Comparison of ENCODE assay signal across 17 cellular contexts in the genomic region with DNA sequence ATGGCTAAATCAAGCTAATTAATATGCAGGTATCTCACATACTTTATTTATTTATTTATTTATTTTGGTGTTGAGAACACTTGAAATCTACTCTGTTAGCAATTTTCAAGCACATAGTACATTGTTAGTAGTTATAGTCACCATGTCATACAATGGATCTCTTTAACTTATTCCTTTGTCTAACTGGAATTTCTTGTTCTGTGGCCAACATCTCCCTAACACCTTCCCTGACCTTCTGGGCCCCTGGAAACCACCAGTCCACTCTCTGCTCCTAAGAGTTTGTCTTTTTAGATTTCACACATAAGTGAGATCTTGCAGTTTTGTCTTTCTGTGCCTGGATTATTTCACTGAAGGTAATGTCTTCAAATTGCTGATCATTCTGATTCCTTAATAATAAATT.
"Had no signal": no experiment of that assay in that cellular context is flagged by ENCODE, and none has a peak within 500 bp of the region (broad histone marks: within the 10 kb centered on the region; RNA-seq: fewer than 3 reads in every experiment).

No MANE protein-coding gene starts in this region.

- H3K36me3 ChIP-seq: ascending aorta, esophagus muscularis mucosa, tibial artery, uterus had no signal

- H3K9me3 ChIP-seq: ascending aorta, esophagus muscularis mucosa, tibial artery, uterus had no signal

- H3K4me3 ChIP-seq: ascending aorta, esophagus muscularis mucosa, tibial artery, uterus had no signal

- H3K27me3 ChIP-seq: ascending aorta, esophagus muscularis mucosa, tibial artery, uterus had no signal

- ATAC-seq: activated CD4-positive, CD25-positive, alpha-beta regulatory T cell treated with anti-CD3 and anti-CD28 coated beads, Interleukin-2, amount 50 U/mL, for 24 hours; natural killer cell treated with Interleukin-12 subunit alpha and Interleukin-12 subunit beta and Interleukin-15 and Interleukin-18, amount 100 ng/mL, for 72 hours had no signal

- H3K4me1 ChIP-seq: esophagus muscularis mucosa, tibial artery, uterus had no signal

- DNase-seq: activated CD4-positive, alpha-beta T cell treated with anti-CD3 and anti-CD28 coated beads, Interleukin-2, amount 50 U/mL, for 1 hour; activated CD8-positive, alpha-beta memory T cell treated with anti-CD3 and anti-CD28 coated beads for 24 hours; activated CD8-positive, alpha-beta memory T cell treated with anti-CD3 and anti-CD28 coated beads, Interleukin-2, amount 50 U/mL, for 48 hours; activated effector memory CD4-positive, alpha-beta T cell treated with anti-CD3 and anti-CD28 coated beads, Interleukin-2, amount 50 U/mL, for 16 hours; activated naive CD4-positive, alpha-beta T cell treated with anti-CD3 and anti-CD28 coated beads, Interleukin-2, amount 50 U/mL, for 16 hours; activated T-cell treated with anti-CD3 and anti-CD28 coated beads, Interleukin-2, amount 50 U/mL, for 48 hours; effector CD4-positive, alpha-beta T cell; immature natural killer cell; retina; stimulated activated CD8-positive, alpha-beta memory T cell treated with anti-CD3 and anti-CD28 coated beads, Interleukin-4, amount 100 ng/mL, for 48 hours; stimulated activated naive CD4-positive, alpha-beta T cell treated with Interleukin-2 at 50 U/mL for 16 hours; tibial artery; uterus had no signal

- H3K27ac ChIP-seq: ascending aorta, esophagus muscularis mucosa, tibial artery, uterus had no signal
